10 cellular contexts compared by ENCODE assay signal in genomic region chr19:51354742-51355148, GRCh38. TPM values are rescaled to one million over a fixed set of nuclear protein-coding genes. Genes with fewer than 3 reads are reported as not detected.
DNase-seq lines count a peak whose midpoint lies in the region; ATAC-seq, FAIRE-seq and TF ChIP-seq lines count a peak whose summit lies in the region.
"Had no signal": no experiment of that assay in that cellular context is flagged by ENCODE, and none has a peak within 500 bp of the region (broad histone marks: within the 10 kb centered on the region; RNA-seq: fewer than 3 reads in every experiment).

No MANE protein-coding gene starts in this region.

- no peak overlapping the region for H2AFZ ChIP-seq in HepG2 (ENCODE audit: low read length)

- H3K36me3 Mint-ChIP-seq in activated naive CD4-positive, alpha-beta T cell treated with anti-CD3 and anti-CD28 coated beads, Interleukin-2, amount 50 U/mL, for 72 hours: peaks cover 9 to 17% of the 10 kb centered on the region in 2 donors

- no peak for TF ChIP-seq CTCF in HepG2 (CRISPR knock-in tag; IDR thresholded peaks at IDR 0.05)
- no peak for TF ChIP-seq CTCF in right lobe of liver (IDR thresholded peaks at IDR 0.05)
- no peak for TF ChIP-seq CTCF in testis (IDR thresholded peaks at IDR 0.05)

- H3K9me3 Mint-ChIP-seq in activated naive CD4-positive, alpha-beta T cell treated with anti-CD3 and anti-CD28 coated beads, Interleukin-2, amount 50 U/mL, for 72 hours: no peaks in the 10 kb centered on the region

- in situ Hi-C loops in HepG2 (cut with HindIII; ENCODE audit: extremely low pct_ligation_motif_present, low pct_unique_long_range_greater_than_20kb): no loop called here

- H3K27me3 ChIP-seq in HepG2 (ENCODE audit: control insufficient read depth in 1 of 2, insufficient read depth in 2 of 2, low read length in 2 of 2) (no peaks in the 10 kb centered on the region; a peak in 1 of 5 replicates), right lobe of liver (no peaks in the 10 kb centered on the region), testis (no peaks in the 10 kb centered on the region)
- H3K27me3 ChIP-seq: esophagus muscularis mucosa had no signal

- no peak; a peak in 2 of 4 replicates for TF ChIP-seq POLR2A in HepG2 (IDR thresholded peaks at IDR 0.05; ENCODE audit: insufficient read depth in 1 of 2, low read depth in 2 of 2, low read length in 2 of 2)
- TF ChIP-seq POLR2A in right lobe of liver (IDR thresholded peaks at IDR 0.05): no peak
- no peak for TF ChIP-seq POLR2A in testis (IDR thresholded peaks at IDR 0.05)

- H3K27ac Mint-ChIP-seq in activated naive CD4-positive, alpha-beta T cell treated with anti-CD3 and anti-CD28 coated beads, Interleukin-2, amount 50 U/mL, for 72 hours: peak overlapping the region in 1 of 2 donors; percentile 33

- no TSS peak for BruUV-seq in HepG2 (replicated peaks; lab: Mats Ljungman, UMichigan)

- H3K79me2 ChIP-seq in HepG2 (ENCODE audit: insufficient read depth, low read length): peaks cover 55% of the 10 kb centered on the region

- peak; percentile 76 for ATAC-seq in HepG2
- no peak for ATAC-seq in right lobe of liver
- peak; percentile 35 to 69 for ATAC-seq in activated naive CD4-positive, alpha-beta T cell treated with anti-CD3 and anti-CD28 coated beads, Interleukin-2, amount 50 U/mL, for 72 hours

- peak; percentile 99 for DNase-seq in HepG2 (ENCODE audit: low spot score)
- DNase-seq in right lobe of liver: no peak
- DNase-seq in activated naive CD4-positive, alpha-beta T cell treated with anti-CD3 and anti-CD28 coated beads, Interleukin-2, amount 50 U/mL, for 72 hours (ENCODE audit: low spot score in 2 of 2): no peak
- DNase-seq in iPS-NIHi11 (ENCODE audit: low spot score): peak; percentile 71
- DNase-seq in testis: peak; percentile 87
- DNase-seq in UCSD-AML1 (lab: John Stamatoyannopoulos, UW; ENCODE audit: unreplicated experiment): no peak
- DNase-seq in NK-92 (lab: John Stamatoyannopoulos, UW; ENCODE audit: unreplicated experiment): no peak
- DNase-seq in ureter (ENCODE audit: low spot score): no peak
- DNase-seq: activated CD8-positive, alpha-beta memory T cell treated with anti-CD3 and anti-CD28 coated beads, Interleukin-2, amount 50 U/mL, for 48 hours had no signal

- FAIRE-seq in HepG2 (lab: Jason Lieb, UNC): peak; percentile 91

- no peak for TF ChIP-seq RAD21 in HepG2 (CRISPR knock-in tag; IDR thresholded peaks at IDR 0.05)

- H4K20me1 ChIP-seq in HepG2 (ENCODE audit: insufficient read depth, low read length): peaks cover 9% of the 10 kb centered on the region; the same call in 1 of the 2 replicates

- peak overlapping the region; percentile 99 for H3K9ac ChIP-seq in HepG2 (ENCODE audit: insufficient read depth, low read depth, low read length)

- intact Hi-C loops in HepG2 (cut with micrococcal nuclease; ENCODE audit: unreplicated experiment) (loop anchor here (1.0 kb wide), 2 partner anchors 8 to 13 kb away; no protein-coding TSS in a partner anchor), right lobe of liver (cut with DNase I) (no loop called here), testis (cut with DNase I; ENCODE audit: low total_unique reads) (no loop called here)

- H3K4me2 ChIP-seq in HepG2 (ENCODE audit: low read depth, low read length): peak overlapping the region; percentile 97

- peak; percentile 42 to 94; a peak in 3 of 4 replicates for TF ChIP-seq EP300 in HepG2 (IDR thresholded peaks at IDR 0.05; ENCODE audit: low read depth in 2 of 2, low read length in 2 of 2)
- TF ChIP-seq EP300 in HepG2 (CRISPR knock-in tag; IDR thresholded peaks at IDR 0.05; ENCODE audit: borderline replicate concordance): peak; percentile 87; the same call in 1 of the 2 replicates

- H3K4me1 ChIP-seq in HepG2 (ENCODE audit: insufficient read depth, low read length): peaks cover 86% of the 10 kb centered on the region
- peaks cover 0 to 64% (median 15%) of the 10 kb centered on the region in 4 donors for H3K4me1 ChIP-seq in right lobe of liver
- H3K4me1 ChIP-seq in testis: peaks cover 4% of the 10 kb centered on the region

- WGBS in HepG2 (ENCODE audit: low lambda C conversion rate): 0% methylated on average over 8 of the region's 8 CpGs
- 24% methylated on average over 6 of the region's 8 CpGs for WGBS in right lobe of liver (ENCODE audit: insufficient coverage, low coverage, low lambda C conversion rate, missing lambda C conversion rate)
- 39 to 48% methylated on average over 8 of the region's 8 CpGs for WGBS in testis, 2 donors

- H3K27ac ChIP-seq in HepG2 (ENCODE audit: extremely low read length, insufficient read depth, low read length) (peak overlapping the region; percentile 100), right lobe of liver (peak overlapping the region in 1 of 3 donors; percentile 41), testis (peak overlapping the region; percentile 81 to 88)
- H3K27ac ChIP-seq: esophagus muscularis mucosa had no signal

- POLR2A ChIA-PET in HepG2 (lab: Yijun Ruan, JAX): interaction anchor here (1.1 to 4.7 kb wide), 9 partner anchors 10 to 53 kb away, joined by 4 to 309 read pairs (median 8); partner anchors contain the start of genes ETFB, LIM2, NKG7 and VSIG10L

- H3K9me3 ChIP-seq in HepG2 (ENCODE audit: low read length) (no peaks in the 10 kb centered on the region), right lobe of liver (no peaks in the 10 kb centered on the region), testis (no peaks in the 10 kb centered on the region)
- H3K9me3 ChIP-seq: esophagus muscularis mucosa had no signal

- CTCF ChIA-PET in HepG2 (lab: Yijun Ruan, JAX; ENCODE audit: low intra/inter-chr PET ratio, low total read pairs): interaction anchor here (0.9 kb wide), 1 partner anchor 53 kb away, joined by 4 read pairs; no protein-coding TSS in a partner anchor

- H3K36me3 ChIP-seq in HepG2 (replicated peaks in 1 of 2; ENCODE audit: control insufficient read depth in 1 of 2, insufficient read depth in 2 of 2, low read length in 2 of 2) (peaks cover 14 to 19% of the 10 kb centered on the region in 2 experiments), right lobe of liver (peaks cover 0 to 29% (median 16%) of the 10 kb centered on the region in 4 donors), testis (ENCODE audit: low read depth, missing control alignments) (no peaks in the 10 kb centered on the region)

- H3K4me3 ChIP-seq in HepG2 (replicated peaks in 1 of 3; ENCODE audit: insufficient read depth in 1 of 3, low read depth in 2 of 3, low read length in 3 of 3): peak overlapping the region; percentile 62 to 82 (median 72)
- H3K4me3 ChIP-seq in right lobe of liver: no peak overlapping the region
- H3K4me3 ChIP-seq in testis: no peak overlapping the region
- H3K4me3 ChIP-seq: esophagus muscularis mucosa had no signal

RNA-seq across cellular contexts. Expression of gene ETFB, which starts 11.4 kb away (rescaled TPM):
- total RNA-seq in HepG2 (2016; rRNA removed; fragmentation: Illumina TruSeq; extraction: Trizol): 678 and 853 TPM in 2 replicates
- 187 and 190 TPM in 2 replicates for total RNA-seq in HepG2 (2016; cell fraction: cytosol; rRNA removed; fragmentation: Illumina TruSeq; extraction: Trizol; ENCODE audit: low read depth)
- 701 and 868 TPM in 2 replicates for total RNA-seq in HepG2 (2016; cell fraction: insoluble cytoplasmic fraction; rRNA removed; fragmentation: Illumina TruSeq; extraction: Trizol)
- 206 and 231 TPM in 2 replicates for total RNA-seq in HepG2 (2016; cell fraction: membrane; rRNA removed; fragmentation: Illumina TruSeq; extraction: Trizol)
- total RNA-seq in HepG2 (2016; cell fraction: nucleus; rRNA removed; fragmentation: Illumina TruSeq; extraction: Trizol): 228 and 251 TPM in 2 replicates
- polyA plus RNA-seq in HepG2 (2011; rRNA removed): 1,171 and 1,314 TPM in 2 replicates
- polyA plus RNA-seq in HepG2 (2011; cell fraction: cytosol; rRNA removed): 1,380 and 2,015 TPM in 2 replicates
- polyA plus RNA-seq in HepG2 (2011; cell fraction: nucleus; rRNA removed): 550 and 597 TPM in 2 replicates
- 654 and 683 TPM in 2 replicates for polyA plus RNA-seq in HepG2 (2012)
- 206 and 220 TPM in 2 replicates for polyA plus RNA-seq in HepG2 (2016; cell fraction: cytosol; fragmentation: Illumina TruSeq; extraction: Trizol; ENCODE audit: low read depth)
- 802 and 838 TPM in 2 replicates for polyA plus RNA-seq in HepG2 (2016; cell fraction: insoluble cytoplasmic fraction; fragmentation: Illumina TruSeq; extraction: Trizol; ENCODE audit: low read depth)
- polyA plus RNA-seq in HepG2 (2016; cell fraction: membrane; fragmentation: Illumina TruSeq; extraction: Trizol; ENCODE audit: low read depth): 172 and 183 TPM in 2 replicates
- polyA plus RNA-seq in HepG2 (2016; cell fraction: nucleus; fragmentation: Illumina TruSeq; extraction: Trizol; ENCODE audit: insufficient read depth, low read depth): 373 and 382 TPM in 2 replicates
- 108 and 610 TPM in 2 replicates for polyA minus RNA-seq in HepG2 (2011; rRNA and poly(A)+ RNA removed; ENCODE audit: low replicate concordance)
- polyA minus RNA-seq in HepG2 (2011; cell fraction: cytosol; rRNA and poly(A)+ RNA removed): 250 and 276 TPM in 2 replicates
- 141 and 147 TPM in 2 replicates for polyA minus RNA-seq in HepG2 (2011; cell fraction: nucleus; rRNA and poly(A)+ RNA removed)
- 100 to 1,000 TPM; 210 to 439 (median 345) TPM for total RNA-seq in right lobe of liver
- total RNA-seq in activated naive CD4-positive, alpha-beta T cell treated with anti-CD3 and anti-CD28 coated beads, Interleukin-2, amount 50 U/mL, for 72 hours: 100 to 1,000 TPM; 147 to 153 TPM
- 100 to 1,000 TPM; 110 to 146 TPM for total RNA-seq in testis
- 109 TPM for polyA plus RNA-seq in testis (ENCODE audit: insufficient read depth, low read depth, low replicate concordance)
- total RNA-seq in ureter: 73.4 TPM

RNA-seq across cellular contexts. Expression of gene VSIG10L, which starts 12.8 kb away (rescaled TPM):
- total RNA-seq in HepG2 (2016; rRNA removed; fragmentation: Illumina TruSeq; extraction: Trizol): 1.8 and 2.7 TPM in 2 replicates
- total RNA-seq in HepG2 (2016; cell fraction: cytosol; rRNA removed; fragmentation: Illumina TruSeq; extraction: Trizol; ENCODE audit: low read depth): 0.62 and 1.0 TPM in 2 replicates
- 1.4 and 2.7 TPM in 2 replicates for total RNA-seq in HepG2 (2016; cell fraction: insoluble cytoplasmic fraction; rRNA removed; fragmentation: Illumina TruSeq; extraction: Trizol)
- total RNA-seq in HepG2 (2016; cell fraction: membrane; rRNA removed; fragmentation: Illumina TruSeq; extraction: Trizol): 1.7 and 1.8 TPM in 2 replicates
- 3.5 and 4.0 TPM in 2 replicates for total RNA-seq in HepG2 (2016; cell fraction: nucleus; rRNA removed; fragmentation: Illumina TruSeq; extraction: Trizol)
- polyA plus RNA-seq in HepG2 (2011; rRNA removed): 8.0 and 8.5 TPM in 2 replicates
- polyA plus RNA-seq in HepG2 (2011; cell fraction: cytosol; rRNA removed): 3.0 and 3.1 TPM in 2 replicates
- polyA plus RNA-seq in HepG2 (2011; cell fraction: nucleus; rRNA removed): 31.6 and 35.6 TPM in 2 replicates
- 6.0 and 7.0 TPM in 2 replicates for polyA plus RNA-seq in HepG2 (2012)
- 1.5 and 1.7 TPM in 2 replicates for polyA plus RNA-seq in HepG2 (2016; cell fraction: cytosol; fragmentation: Illumina TruSeq; extraction: Trizol; ENCODE audit: low read depth)
- 3.4 and 4.1 TPM in 2 replicates for polyA plus RNA-seq in HepG2 (2016; cell fraction: insoluble cytoplasmic fraction; fragmentation: Illumina TruSeq; extraction: Trizol; ENCODE audit: low read depth)
- polyA plus RNA-seq in HepG2 (2016; cell fraction: membrane; fragmentation: Illumina TruSeq; extraction: Trizol; ENCODE audit: low read depth): 3.5 and 3.7 TPM in 2 replicates
- polyA plus RNA-seq in HepG2 (2016; cell fraction: nucleus; fragmentation: Illumina TruSeq; extraction: Trizol; ENCODE audit: insufficient read depth, low read depth): 13.3 and 13.8 TPM in 2 replicates
- polyA minus RNA-seq in HepG2 (2011; rRNA and poly(A)+ RNA removed; ENCODE audit: low replicate concordance): 0.75 and 3.1 TPM in 2 replicates
- 1.5 and 1.7 TPM in 2 replicates for polyA minus RNA-seq in HepG2 (2011; cell fraction: cytosol; rRNA and poly(A)+ RNA removed)
- polyA minus RNA-seq in HepG2 (2011; cell fraction: nucleus; rRNA and poly(A)+ RNA removed): 7.2 and 9.5 TPM in 2 replicates
- total RNA-seq in right lobe of liver: 1 to 10 TPM; 1.3 to 4.5 (median 2.8) TPM
- 1 to 10 TPM; 3.0 to 6.4 TPM for total RNA-seq in activated naive CD4-positive, alpha-beta T cell treated with anti-CD3 and anti-CD28 coated beads, Interleukin-2, amount 50 U/mL, for 72 hours
- total RNA-seq in testis: 10 to 100 TPM; 10.5 to 12.0 TPM
- 5.8 TPM for polyA plus RNA-seq in testis (ENCODE audit: insufficient read depth, low read depth, low replicate concordance)
- 2.1 TPM for total RNA-seq in ureter

RNA-seq across cellular contexts. Expression of gene CLDND2, which starts 14.1 kb away (rescaled TPM):
- total RNA-seq in HepG2 (2016; rRNA removed; fragmentation: Illumina TruSeq; extraction: Trizol): 1.1 and 1.8 TPM in 2 replicates
- total RNA-seq in HepG2 (2016; cell fraction: cytosol; rRNA removed; fragmentation: Illumina TruSeq; extraction: Trizol; ENCODE audit: low read depth): 2.7 and 4.1 TPM in 2 replicates
- 2.4 TPM in 1 of 2 replicates, not detected in the other for total RNA-seq in HepG2 (2016; cell fraction: insoluble cytoplasmic fraction; rRNA removed; fragmentation: Illumina TruSeq; extraction: Trizol)
- total RNA-seq in HepG2 (2016; cell fraction: membrane; rRNA removed; fragmentation: Illumina TruSeq; extraction: Trizol): 2.3 TPM in 2 replicates
- total RNA-seq in HepG2 (2016; cell fraction: nucleus; rRNA removed; fragmentation: Illumina TruSeq; extraction: Trizol): 2.7 and 6.2 TPM in 2 replicates
- 0.84 and 1.6 TPM in 2 replicates for polyA plus RNA-seq in HepG2 (2011; rRNA removed)
- not detected in 2 replicates for polyA plus RNA-seq in HepG2 (2011; cell fraction: cytosol; rRNA removed)
- 1.3 and 2.4 TPM in 2 replicates for polyA plus RNA-seq in HepG2 (2011; cell fraction: nucleus; rRNA removed)
- polyA plus RNA-seq in HepG2 (2012): 3.7 and 5.0 TPM in 2 replicates
- polyA plus RNA-seq in HepG2 (2016; cell fraction: cytosol; fragmentation: Illumina TruSeq; extraction: Trizol; ENCODE audit: low read depth): 3.6 and 5.6 TPM in 2 replicates
- polyA plus RNA-seq in HepG2 (2016; cell fraction: insoluble cytoplasmic fraction; fragmentation: Illumina TruSeq; extraction: Trizol; ENCODE audit: low read depth): 1.3 and 2.6 TPM in 2 replicates
- 2.3 and 2.8 TPM in 2 replicates for polyA plus RNA-seq in HepG2 (2016; cell fraction: membrane; fragmentation: Illumina TruSeq; extraction: Trizol; ENCODE audit: low read depth)
- polyA plus RNA-seq in HepG2 (2016; cell fraction: nucleus; fragmentation: Illumina TruSeq; extraction: Trizol; ENCODE audit: insufficient read depth, low read depth): 5.7 and 13.4 TPM in 2 replicates
- polyA minus RNA-seq in HepG2 (2011; rRNA and poly(A)+ RNA removed; ENCODE audit: low replicate concordance): 1.4 TPM in 1 of 2 replicates, not detected in the other
- not detected in 2 replicates for polyA minus RNA-seq in HepG2 (2011; cell fraction: cytosol; rRNA and poly(A)+ RNA removed)
- 3.0 and 4.2 TPM in 2 replicates for polyA minus RNA-seq in HepG2 (2011; cell fraction: nucleus; rRNA and poly(A)+ RNA removed)
- total RNA-seq in right lobe of liver: 1 to 10 TPM in 1 of 6 experiments, under 1 TPM in 1, not detected in 4; 1.00 to 1.2 TPM
- 1 to 10 TPM; 1.8 to 4.7 TPM for total RNA-seq in activated naive CD4-positive, alpha-beta T cell treated with anti-CD3 and anti-CD28 coated beads, Interleukin-2, amount 50 U/mL, for 72 hours
- 10 to 100 TPM; 10.0 to 26.4 TPM for total RNA-seq in testis
- polyA plus RNA-seq in testis (ENCODE audit: insufficient read depth, low read depth, low replicate concordance): 41.2 TPM
- 1.7 TPM for total RNA-seq in ureter
- total RNA-seq: esophagus muscularis mucosa had no signal

RNA-seq across cellular contexts. Expression of gene NKG7, which starts 17.7 kb away (rescaled TPM):
- total RNA-seq in HepG2 (2016; rRNA removed; fragmentation: Illumina TruSeq; extraction: Trizol): not detected in 2 replicates
- total RNA-seq in HepG2 (2016; cell fraction: cytosol; rRNA removed; fragmentation: Illumina TruSeq; extraction: Trizol; ENCODE audit: low read depth): not detected in 2 replicates
- total RNA-seq in HepG2 (2016; cell fraction: insoluble cytoplasmic fraction; rRNA removed; fragmentation: Illumina TruSeq; extraction: Trizol): not detected in 2 replicates
- total RNA-seq in HepG2 (2016; cell fraction: membrane; rRNA removed; fragmentation: Illumina TruSeq; extraction: Trizol): not detected in 2 replicates
- total RNA-seq in HepG2 (2016; cell fraction: nucleus; rRNA removed; fragmentation: Illumina TruSeq; extraction: Trizol): not detected in 2 replicates
- polyA plus RNA-seq in HepG2 (2011; rRNA removed): 0.21 and 0.40 TPM in 2 replicates
- 0.16 TPM in 1 of 2 replicates, not detected in the other for polyA plus RNA-seq in HepG2 (2011; cell fraction: cytosol; rRNA removed)
- polyA plus RNA-seq in HepG2 (2011; cell fraction: nucleus; rRNA removed): not detected in 2 replicates
- polyA plus RNA-seq in HepG2 (2012): 0.25 and 0.42 TPM in 2 replicates
- polyA plus RNA-seq in HepG2 (2016; cell fraction: cytosol; fragmentation: Illumina TruSeq; extraction: Trizol; ENCODE audit: low read depth): not detected in 2 replicates
- polyA plus RNA-seq in HepG2 (2016; cell fraction: insoluble cytoplasmic fraction; fragmentation: Illumina TruSeq; extraction: Trizol; ENCODE audit: low read depth): not detected in 2 replicates
- polyA plus RNA-seq in HepG2 (2016; cell fraction: membrane; fragmentation: Illumina TruSeq; extraction: Trizol; ENCODE audit: low read depth): not detected in 2 replicates
- polyA plus RNA-seq in HepG2 (2016; cell fraction: nucleus; fragmentation: Illumina TruSeq; extraction: Trizol; ENCODE audit: insufficient read depth, low read depth): not detected in 2 replicates
- polyA minus RNA-seq in HepG2 (2011; rRNA and poly(A)+ RNA removed; ENCODE audit: low replicate concordance): not detected in 2 replicates
- not detected in 2 replicates for polyA minus RNA-seq in HepG2 (2011; cell fraction: cytosol; rRNA and poly(A)+ RNA removed)
- polyA minus RNA-seq in HepG2 (2011; cell fraction: nucleus; rRNA and poly(A)+ RNA removed): not detected in 2 replicates
- total RNA-seq in right lobe of liver: 1 to 10 TPM; 1.7 to 7.7 (median 4.1) TPM
- 10 to 100 TPM; 63.9 to 92.4 TPM for total RNA-seq in activated naive CD4-positive, alpha-beta T cell treated with anti-CD3 and anti-CD28 coated beads, Interleukin-2, amount 50 U/mL, for 72 hours
- under 1 TPM in 1 of 2 donors, not detected in 1; 0.63 TPM for total RNA-seq in testis
- polyA plus RNA-seq in testis (ENCODE audit: insufficient read depth, low read depth, low replicate concordance): 8.7 TPM
- total RNA-seq in ureter: 1.7 TPM

RNA-seq across cellular contexts. Expression of gene LIM2, which starts 33.0 kb away (rescaled TPM):
- total RNA-seq in HepG2 (2016; rRNA removed; fragmentation: Illumina TruSeq; extraction: Trizol) (not detected in 2 replicates), right lobe of liver (not detected), testis (under 1 TPM in 1 of 2 donors, not detected in 1; 0.31 TPM), ureter (not detected)
- not detected in 2 replicates for total RNA-seq in HepG2 (2016; cell fraction: cytosol; rRNA removed; fragmentation: Illumina TruSeq; extraction: Trizol; ENCODE audit: low read depth)
- not detected in 2 replicates for total RNA-seq in HepG2 (2016; cell fraction: insoluble cytoplasmic fraction; rRNA removed; fragmentation: Illumina TruSeq; extraction: Trizol)
- total RNA-seq in HepG2 (2016; cell fraction: membrane; rRNA removed; fragmentation: Illumina TruSeq; extraction: Trizol): 0.19 TPM in 1 of 2 replicates, not detected in the other
- not detected in 2 replicates for total RNA-seq in HepG2 (2016; cell fraction: nucleus; rRNA removed; fragmentation: Illumina TruSeq; extraction: Trizol)
- polyA plus RNA-seq in HepG2 (2011; rRNA removed) (1.3 and 1.8 TPM in 2 replicates), testis (ENCODE audit: insufficient read depth, low read depth, low replicate concordance) (0.91 TPM)
- 2.1 and 2.3 TPM in 2 replicates for polyA plus RNA-seq in HepG2 (2011; cell fraction: cytosol; rRNA removed)
- 0.72 and 1.6 TPM in 2 replicates for polyA plus RNA-seq in HepG2 (2011; cell fraction: nucleus; rRNA removed)
- 0.57 and 1.0 TPM in 2 replicates for polyA plus RNA-seq in HepG2 (2012)
- not detected in 2 replicates for polyA plus RNA-seq in HepG2 (2016; cell fraction: cytosol; fragmentation: Illumina TruSeq; extraction: Trizol; ENCODE audit: low read depth)
- not detected in 2 replicates for polyA plus RNA-seq in HepG2 (2016; cell fraction: insoluble cytoplasmic fraction; fragmentation: Illumina TruSeq; extraction: Trizol; ENCODE audit: low read depth)
- polyA plus RNA-seq in HepG2 (2016; cell fraction: membrane; fragmentation: Illumina TruSeq; extraction: Trizol; ENCODE audit: low read depth): not detected in 2 replicates
- polyA plus RNA-seq in HepG2 (2016; cell fraction: nucleus; fragmentation: Illumina TruSeq; extraction: Trizol; ENCODE audit: insufficient read depth, low read depth): not detected in 2 replicates
- polyA minus RNA-seq in HepG2 (2011; rRNA and poly(A)+ RNA removed; ENCODE audit: low replicate concordance): 1.3 TPM in 1 of 2 replicates, not detected in the other
- 0.69 TPM in 1 of 2 replicates, not detected in the other for polyA minus RNA-seq in HepG2 (2011; cell fraction: cytosol; rRNA and poly(A)+ RNA removed)
- polyA minus RNA-seq in HepG2 (2011; cell fraction: nucleus; rRNA and poly(A)+ RNA removed): not detected in 2 replicates
- 1 to 10 TPM in 1 of 2 donors, not detected in 1; 1.2 TPM for total RNA-seq in activated naive CD4-positive, alpha-beta T cell treated with anti-CD3 and anti-CD28 coated beads, Interleukin-2, amount 50 U/mL, for 72 hours
- total RNA-seq: esophagus muscularis mucosa had no signal

Comparison
In these comparisons a context has a peak if more than half of its experiments do, and no peak if none do; other contexts are left out.
1. ATAC-seq: peak in HepG2 (single experiment) and activated naive CD4-positive, alpha-beta T cell treated with anti-CD3 and anti-CD28 coated beads, Interleukin-2, amount 50 U/mL, for 72 hours (2 of 2); none in right lobe of liver (0 of 4).
2. DNase-seq: peak in HepG2 (single experiment), iPS-NIHi11 (single experiment) and testis (single experiment); none in right lobe of liver (0 of 3), activated naive CD4-positive, alpha-beta T cell treated with anti-CD3 and anti-CD28 coated beads, Interleukin-2, amount 50 U/mL, for 72 hours (0 of 2), UCSD-AML1 (single experiment), NK-92 (single experiment) and ureter (single experiment).
3. H3K4me3 ChIP-seq: peak in HepG2 (3 of 3); none in right lobe of liver (0 of 3) and testis (0 of 2).